Comparison of ENCODE assay signal across 2 cellular contexts in the genomic region with DNA sequence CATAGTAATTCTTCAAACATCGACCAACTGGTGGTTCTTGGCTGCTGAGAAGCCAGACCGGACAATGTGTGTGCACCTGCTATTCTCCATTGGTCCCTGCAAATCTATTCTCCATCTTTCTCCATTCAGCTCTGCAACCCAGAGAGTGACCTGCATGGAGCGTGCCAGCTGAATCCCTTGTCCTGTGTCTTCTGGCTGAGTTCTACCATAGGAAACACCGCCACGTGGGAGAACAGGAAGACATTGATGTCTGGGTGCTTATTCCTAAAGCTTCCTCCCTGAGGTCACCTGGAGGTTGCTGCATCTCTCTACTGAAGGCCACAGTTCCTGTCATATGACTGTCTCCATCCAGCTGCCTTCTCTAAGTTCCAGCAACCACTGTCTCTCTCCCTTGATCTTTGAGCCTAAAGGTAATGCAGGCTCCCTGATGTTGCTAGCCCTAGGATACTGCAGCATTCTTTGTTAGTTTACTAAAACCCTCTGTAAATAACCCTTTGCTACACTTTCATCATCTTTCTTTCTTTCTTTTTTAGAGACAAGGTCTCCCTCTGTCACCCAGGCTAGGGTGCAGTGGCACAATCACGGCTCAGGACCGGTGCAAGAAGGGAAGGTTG.
TF ChIP-seq lines count a peak whose summit lies in the region.

No MANE protein-coding gene starts in this region.

TF ChIP-seq in WTC11, 78 proteins besides CTCF, POLR2A, EP300 and RAD21:
- TF ChIP-seq RELA (CRISPR knock-in tag; IDR thresholded peaks at IDR 0.05; ENCODE audit: borderline replicate concordance) (no peak), GABPB1 (CRISPR knock-in tag; IDR thresholded peaks at IDR 0.05) (peak; percentile 93)

TF ChIP-seq in HepG2, 621 proteins besides CTCF, POLR2A, EP300 and RAD21 (continues in another document):
- no peak for TF ChIP-seq JUND (CRISPR knock-in tag; IDR thresholded peaks at IDR 0.05)
- peak; percentile 93 for TF ChIP-seq ZNF878 (CRISPR knock-in tag; IDR thresholded peaks at IDR 0.05)
- TF ChIP-seq ZNF337 (CRISPR knock-in tag; IDR thresholded peaks at IDR 0.05; ENCODE audit: borderline replicate concordance, low read depth): no peak
- TF ChIP-seq ZNF343 (CRISPR knock-in tag; IDR thresholded peaks at IDR 0.05): no peak
- TF ChIP-seq, protein P1, sequence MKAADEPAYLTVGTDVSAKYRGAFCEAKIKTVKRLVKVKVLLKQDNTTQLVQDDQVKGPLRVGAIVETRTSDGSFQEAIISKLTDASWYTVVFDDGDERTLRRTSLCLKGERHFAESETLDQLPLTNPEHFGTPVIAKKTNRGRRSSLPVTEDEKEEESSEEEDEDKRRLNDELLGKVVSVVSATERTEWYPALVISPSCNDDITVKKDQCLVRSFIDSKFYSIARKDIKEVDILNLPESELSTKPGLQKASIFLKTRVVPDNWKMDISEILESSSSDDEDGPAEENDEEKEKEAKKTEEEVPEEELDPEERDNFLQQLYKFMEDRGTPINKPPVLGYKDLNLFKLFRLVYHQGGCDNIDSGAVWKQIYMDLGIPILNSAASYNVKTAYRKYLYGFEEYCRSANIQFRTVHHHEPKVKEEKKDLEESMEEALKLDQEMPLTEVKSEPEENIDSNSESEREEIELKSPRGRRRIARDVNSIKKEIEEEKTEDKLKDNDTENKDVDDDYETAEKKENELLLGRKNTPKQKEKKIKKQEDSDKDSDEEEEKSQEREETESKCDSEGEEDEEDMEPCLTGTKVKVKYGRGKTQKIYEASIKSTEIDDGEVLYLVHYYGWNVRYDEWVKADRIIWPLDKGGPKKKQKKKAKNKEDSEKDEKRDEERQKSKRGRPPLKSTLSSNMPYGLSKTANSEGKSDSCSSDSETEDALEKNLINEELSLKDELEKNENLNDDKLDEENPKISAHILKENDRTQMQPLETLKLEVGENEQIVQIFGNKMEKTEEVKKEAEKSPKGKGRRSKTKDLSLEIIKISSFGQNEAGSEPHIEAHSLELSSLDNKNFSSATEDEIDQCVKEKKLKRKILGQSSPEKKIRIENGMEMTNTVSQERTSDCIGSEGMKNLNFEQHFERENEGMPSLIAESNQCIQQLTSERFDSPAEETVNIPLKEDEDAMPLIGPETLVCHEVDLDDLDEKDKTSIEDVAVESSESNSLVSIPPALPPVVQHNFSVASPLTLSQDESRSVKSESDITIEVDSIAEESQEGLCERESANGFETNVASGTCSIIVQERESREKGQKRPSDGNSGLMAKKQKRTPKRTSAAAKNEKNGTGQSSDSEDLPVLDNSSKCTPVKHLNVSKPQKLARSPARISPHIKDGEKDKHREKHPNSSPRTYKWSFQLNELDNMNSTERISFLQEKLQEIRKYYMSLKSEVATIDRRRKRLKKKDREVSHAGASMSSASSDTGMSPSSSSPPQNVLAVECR (CRISPR knock-in tag; IDR thresholded peaks at IDR 0.05; ENCODE audit: borderline replicate concordance): peak; percentile 71; the same call in 1 of the 2 replicates
- peak; percentile 91; the same call in 1 of the 2 replicates for TF ChIP-seq ERF (CRISPR knock-in tag; IDR thresholded peaks at IDR 0.05)
- TF ChIP-seq DNMT1 (CRISPR knock-in tag; IDR thresholded peaks at IDR 0.05): no peak
- TF ChIP-seq, protein P2, sequence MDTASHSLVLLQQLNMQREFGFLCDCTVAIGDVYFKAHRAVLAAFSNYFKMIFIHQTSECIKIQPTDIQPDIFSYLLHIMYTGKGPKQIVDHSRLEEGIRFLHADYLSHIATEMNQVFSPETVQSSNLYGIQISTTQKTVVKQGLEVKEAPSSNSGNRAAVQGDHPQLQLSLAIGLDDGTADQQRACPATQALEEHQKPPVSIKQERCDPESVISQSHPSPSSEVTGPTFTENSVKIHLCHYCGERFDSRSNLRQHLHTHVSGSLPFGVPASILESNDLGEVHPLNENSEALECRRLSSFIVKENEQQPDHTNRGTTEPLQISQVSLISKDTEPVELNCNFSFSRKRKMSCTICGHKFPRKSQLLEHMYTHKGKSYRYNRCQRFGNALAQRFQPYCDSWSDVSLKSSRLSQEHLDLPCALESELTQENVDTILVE (CRISPR knock-in tag; IDR thresholded peaks at IDR 0.05): peak; percentile 81
- TF ChIP-seq, protein P3, sequence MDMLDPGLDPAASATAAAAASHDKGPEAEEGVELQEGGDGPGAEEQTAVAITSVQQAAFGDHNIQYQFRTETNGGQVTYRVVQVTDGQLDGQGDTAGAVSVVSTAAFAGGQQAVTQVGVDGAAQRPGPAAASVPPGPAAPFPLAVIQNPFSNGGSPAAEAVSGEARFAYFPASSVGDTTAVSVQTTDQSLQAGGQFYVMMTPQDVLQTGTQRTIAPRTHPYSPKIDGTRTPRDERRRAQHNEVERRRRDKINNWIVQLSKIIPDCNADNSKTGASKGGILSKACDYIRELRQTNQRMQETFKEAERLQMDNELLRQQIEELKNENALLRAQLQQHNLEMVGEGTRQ (IDR thresholded peaks at IDR 0.05; ENCODE audit: low read depth, low read length): peak; percentile 46; the same call in 1 of the 2 replicates
- TF ChIP-seq, protein P3 (CRISPR knock-in tag; IDR thresholded peaks at IDR 0.05; ENCODE audit: borderline replicate concordance): peak; percentile 77; the same call in 1 of the 2 replicates
- TF ChIP-seq ZNF180 (CRISPR knock-in tag; IDR thresholded peaks at IDR 0.05; ENCODE audit: borderline replicate concordance, low read depth): no peak
- TF ChIP-seq, protein P4, sequence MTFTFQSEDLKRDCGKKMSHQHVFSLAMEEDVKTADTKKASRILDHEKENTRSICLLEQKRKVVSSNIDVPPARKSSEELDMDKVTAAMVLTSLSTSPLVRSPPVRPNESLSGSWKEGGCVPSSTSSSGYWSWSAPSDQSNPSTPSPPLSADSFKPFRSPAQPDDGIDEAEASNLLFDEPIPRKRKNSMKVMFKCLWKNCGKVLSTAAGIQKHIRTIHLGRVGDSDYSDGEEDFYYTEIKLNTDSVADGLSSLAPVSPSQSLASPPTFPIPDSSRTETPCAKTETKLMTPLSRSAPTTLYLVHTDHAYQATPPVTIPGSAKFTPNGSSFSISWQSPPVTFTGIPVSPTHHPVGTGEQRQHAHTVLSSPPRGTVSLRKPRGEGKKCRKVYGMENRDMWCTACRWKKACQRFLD (CRISPR knock-in tag; IDR thresholded peaks at IDR 0.05; ENCODE audit: borderline replicate concordance): no peak
- no peak for TF ChIP-seq ZNF747 (CRISPR knock-in tag; IDR thresholded peaks at IDR 0.05; ENCODE audit: borderline replicate concordance)
- TF ChIP-seq SMAD1 (CRISPR knock-in tag; IDR thresholded peaks at IDR 0.05; ENCODE audit: borderline replicate concordance, low read depth): no peak
- no peak for TF ChIP-seq ZNF776 (CRISPR knock-in tag; IDR thresholded peaks at IDR 0.05)
- TF ChIP-seq ZBTB7A (CRISPR knock-in tag; IDR thresholded peaks at IDR 0.05): no peak
- TF ChIP-seq ETV5 (CRISPR knock-in tag; IDR thresholded peaks at IDR 0.05; ENCODE audit: borderline replicate concordance): peak; percentile 90
- no peak for TF ChIP-seq ZNF713 (CRISPR knock-in tag; IDR thresholded peaks at IDR 0.05)
- no peak for TF ChIP-seq RNF2 (conservative IDR thresholded peaks at IDR 0.05; ENCODE audit: low read depth)
- peak; percentile 35; the same call in 1 of the 2 replicates for TF ChIP-seq ZNF501 (CRISPR knock-in tag; IDR thresholded peaks at IDR 0.05)
- peak; percentile 50; the same call in 1 of the 2 replicates for TF ChIP-seq CBX5 (CRISPR knock-in tag; IDR thresholded peaks at IDR 0.05; ENCODE audit: borderline replicate concordance)
- no peak for TF ChIP-seq ZNF333 (CRISPR knock-in tag; IDR thresholded peaks at IDR 0.05; ENCODE audit: borderline replicate concordance)
- no peak for TF ChIP-seq FIP1L1 (IDR thresholded peaks at IDR 0.05; ENCODE audit: borderline replicate concordance, insufficient read depth, low read depth, low read length)
- no peak for TF ChIP-seq ARNT (IDR thresholded peaks at IDR 0.05)
- TF ChIP-seq, protein P5, sequence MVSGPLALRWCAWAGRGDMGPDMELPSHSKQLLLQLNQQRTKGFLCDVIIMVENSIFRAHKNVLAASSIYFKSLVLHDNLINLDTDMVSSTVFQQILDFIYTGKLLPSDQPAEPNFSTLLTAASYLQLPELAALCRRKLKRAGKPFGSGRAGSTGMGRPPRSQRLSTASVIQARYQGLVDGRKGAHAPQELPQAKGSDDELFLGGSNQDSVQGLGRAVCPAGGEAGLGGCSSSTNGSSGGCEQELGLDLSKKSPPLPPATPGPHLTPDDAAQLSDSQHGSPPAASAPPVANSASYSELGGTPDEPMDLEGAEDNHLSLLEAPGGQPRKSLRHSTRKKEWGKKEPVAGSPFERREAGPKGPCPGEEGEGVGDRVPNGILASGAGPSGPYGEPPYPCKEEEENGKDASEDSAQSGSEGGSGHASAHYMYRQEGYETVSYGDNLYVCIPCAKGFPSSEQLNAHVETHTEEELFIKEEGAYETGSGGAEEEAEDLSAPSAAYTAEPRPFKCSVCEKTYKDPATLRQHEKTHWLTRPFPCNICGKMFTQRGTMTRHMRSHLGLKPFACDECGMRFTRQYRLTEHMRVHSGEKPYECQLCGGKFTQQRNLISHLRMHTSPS (CRISPR knock-in tag; IDR thresholded peaks at IDR 0.05; ENCODE audit: low read depth): no peak
- TF ChIP-seq RBAK (CRISPR knock-in tag; IDR thresholded peaks at IDR 0.05): no peak
- peak; percentile 53; the same call in 1 of the 2 replicates for TF ChIP-seq ZFX (CRISPR knock-in tag; IDR thresholded peaks at IDR 0.05; ENCODE audit: low read depth)
- TF ChIP-seq BHLHE40 (IDR thresholded peaks at IDR 0.05; ENCODE audit: low read length): no peak
- no peak for TF ChIP-seq ZKSCAN1 (IDR thresholded peaks at IDR 0.05; ENCODE audit: low read length)
- TF ChIP-seq, protein P6, sequence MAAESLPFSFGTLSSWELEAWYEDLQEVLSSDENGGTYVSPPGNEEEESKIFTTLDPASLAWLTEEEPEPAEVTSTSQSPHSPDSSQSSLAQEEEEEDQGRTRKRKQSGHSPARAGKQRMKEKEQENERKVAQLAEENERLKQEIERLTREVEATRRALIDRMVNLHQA (CRISPR knock-in tag; IDR thresholded peaks at IDR 0.05): no peak
- TF ChIP-seq ARHGAP35 (CRISPR knock-in tag; IDR thresholded peaks at IDR 0.05; ENCODE audit: borderline replicate concordance): no peak
- no peak for TF ChIP-seq GTF3A (CRISPR knock-in tag; conservative IDR thresholded peaks at IDR 0.05)
- TF ChIP-seq CHD2 (IDR thresholded peaks at IDR 0.05; ENCODE audit: low read depth, low read length): no peak
- TF ChIP-seq, protein P7, sequence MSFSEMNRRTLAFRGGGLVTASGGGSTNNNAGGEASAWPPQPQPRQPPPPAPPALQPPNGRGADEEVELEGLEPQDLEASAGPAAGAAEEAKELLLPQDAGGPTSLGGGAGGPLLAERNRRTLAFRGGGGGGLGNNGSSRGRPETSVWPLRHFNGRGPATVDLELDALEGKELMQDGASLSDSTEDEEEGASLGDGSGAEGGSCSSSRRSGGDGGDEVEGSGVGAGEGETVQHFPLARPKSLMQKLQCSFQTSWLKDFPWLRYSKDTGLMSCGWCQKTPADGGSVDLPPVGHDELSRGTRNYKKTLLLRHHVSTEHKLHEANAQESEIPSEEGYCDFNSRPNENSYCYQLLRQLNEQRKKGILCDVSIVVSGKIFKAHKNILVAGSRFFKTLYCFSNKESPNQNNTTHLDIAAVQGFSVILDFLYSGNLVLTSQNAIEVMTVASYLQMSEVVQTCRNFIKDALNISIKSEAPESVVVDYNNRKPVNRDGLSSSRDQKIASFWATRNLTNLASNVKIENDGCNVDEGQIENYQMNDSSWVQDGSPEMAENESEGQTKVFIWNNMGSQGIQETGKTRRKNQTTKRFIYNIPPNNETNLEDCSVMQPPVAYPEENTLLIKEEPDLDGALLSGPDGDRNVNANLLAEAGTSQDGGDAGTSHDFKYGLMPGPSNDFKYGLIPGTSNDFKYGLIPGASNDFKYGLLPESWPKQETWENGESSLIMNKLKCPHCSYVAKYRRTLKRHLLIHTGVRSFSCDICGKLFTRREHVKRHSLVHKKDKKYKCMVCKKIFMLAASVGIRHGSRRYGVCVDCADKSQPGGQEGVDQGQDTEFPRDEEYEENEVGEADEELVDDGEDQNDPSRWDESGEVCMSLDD (CRISPR knock-in tag; IDR thresholded peaks at IDR 0.05; ENCODE audit: borderline replicate concordance): no peak
- TF ChIP-seq, protein P8, sequence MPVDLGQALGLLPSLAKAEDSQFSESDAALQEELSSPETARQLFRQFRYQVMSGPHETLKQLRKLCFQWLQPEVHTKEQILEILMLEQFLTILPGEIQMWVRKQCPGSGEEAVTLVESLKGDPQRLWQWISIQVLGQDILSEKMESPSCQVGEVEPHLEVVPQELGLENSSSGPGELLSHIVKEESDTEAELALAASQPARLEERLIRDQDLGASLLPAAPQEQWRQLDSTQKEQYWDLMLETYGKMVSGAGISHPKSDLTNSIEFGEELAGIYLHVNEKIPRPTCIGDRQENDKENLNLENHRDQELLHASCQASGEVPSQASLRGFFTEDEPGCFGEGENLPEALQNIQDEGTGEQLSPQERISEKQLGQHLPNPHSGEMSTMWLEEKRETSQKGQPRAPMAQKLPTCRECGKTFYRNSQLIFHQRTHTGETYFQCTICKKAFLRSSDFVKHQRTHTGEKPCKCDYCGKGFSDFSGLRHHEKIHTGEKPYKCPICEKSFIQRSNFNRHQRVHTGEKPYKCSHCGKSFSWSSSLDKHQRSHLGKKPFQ (CRISPR knock-in tag; IDR thresholded peaks at IDR 0.05; ENCODE audit: insufficient replicate concordance): no peak
- peak; percentile 51; the same call in 1 of the 2 replicates for TF ChIP-seq BORCS8-MEF2B (CRISPR knock-in tag; IDR thresholded peaks at IDR 0.05)
- TF ChIP-seq, protein P9, sequence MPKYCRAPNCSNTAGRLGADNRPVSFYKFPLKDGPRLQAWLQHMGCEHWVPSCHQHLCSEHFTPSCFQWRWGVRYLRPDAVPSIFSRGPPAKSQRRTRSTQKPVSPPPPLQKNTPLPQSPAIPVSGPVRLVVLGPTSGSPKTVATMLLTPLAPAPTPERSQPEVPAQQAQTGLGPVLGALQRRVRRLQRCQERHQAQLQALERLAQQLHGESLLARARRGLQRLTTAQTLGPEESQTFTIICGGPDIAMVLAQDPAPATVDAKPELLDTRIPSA (CRISPR knock-in tag; IDR thresholded peaks at IDR 0.05; ENCODE audit: borderline replicate concordance): no peak
- TF ChIP-seq ZNF431 (CRISPR knock-in tag; IDR thresholded peaks at IDR 0.05; ENCODE audit: borderline replicate concordance, low read depth): no peak
- no peak for TF ChIP-seq ADNP (CRISPR knock-in tag; IDR thresholded peaks at IDR 0.05)
